Comparison of ENCODE assay signal across 19 cellular contexts in genomic region chr10:57628592-57629284, GRCh38.
A peak's percentile ranks its signal among the peaks of the same experiment; 100 is the strongest.
DNase-seq lines count a peak whose midpoint lies in the region; ATAC-seq and TF ChIP-seq lines count a peak whose summit lies in the region.
"Had no signal": no experiment of that assay in that cellular context is flagged by ENCODE, and none has a peak within 500 bp of the region (broad histone marks: within the 10 kb centered on the region; RNA-seq: fewer than 3 reads in every experiment).

No MANE protein-coding gene starts in this region.

- H3K27ac ChIP-seq in coronary artery: no peak overlapping the region
- H3K27ac ChIP-seq: SJSA1, spleen, VCaP had no signal

- H3K27ac Mint-ChIP-seq in nephron (peak overlapping the region; percentile 37 to 89 (median 66)), T-cell (no peak overlapping the region)
- H3K27ac Mint-ChIP-seq: activated naive CD8-positive, alpha-beta T cell; HFFc6 had no signal

- H3K36me3 Mint-ChIP-seq in nephron (ENCODE audit: low read depth) (no peaks in the 10 kb centered on the region), T-cell (no peaks in the 10 kb centered on the region)
- H3K36me3 Mint-ChIP-seq: activated naive CD8-positive, alpha-beta T cell had no signal

- TF ChIP-seq CTCF in nephron (IDR thresholded peaks at IDR 0.05; ENCODE audit: unreplicated experiment in 3 of 3) (no peak), coronary artery (IDR thresholded peaks at IDR 0.05) (no peak)

- intact Hi-C loops in posterior cingulate gyrus (cut with DNase I): no loop called here

- CTCF ChIA-PET in T-cell (lab: Charles Lee): no interaction called here

- H3K27me3 Mint-ChIP-seq in nephron (ENCODE audit: low read depth) (no peaks in the 10 kb centered on the region), T-cell (no peaks in the 10 kb centered on the region)
- H3K27me3 Mint-ChIP-seq: activated naive CD8-positive, alpha-beta T cell had no signal

- H3K4me3 Mint-ChIP-seq in nephron: no peak overlapping the region
- no peak overlapping the region for H3K4me3 Mint-ChIP-seq in T-cell
- H3K4me3 Mint-ChIP-seq: activated naive CD8-positive, alpha-beta T cell; HFFc6 had no signal

- peak; percentile 31 for DNase-seq in glomerular visceral epithelial cell (ENCODE audit: extremely low spot score)
- no peak for DNase-seq in posterior cingulate gyrus
- no peak for DNase-seq in T-cell
- no peak for DNase-seq in coronary artery (ENCODE audit: low spot score)
- DNase-seq in activated CD4-positive, alpha-beta T cell treated with anti-CD3 and anti-CD28 coated beads for 48 hours: no peak
- DNase-seq: caudate nucleus, GF-D8, HFFc6, NCI-H2081 treated with DMSO at 0.1 percent for 48 hours, nucleus accumbens, spleen, substantia nigra had no signal

- POLR2A ChIA-PET in T-cell (lab: Charles Lee): no interaction called here

- H3K4me1 Mint-ChIP-seq in nephron: no peaks in the 10 kb centered on the region
- no peaks in the 10 kb centered on the region for H3K4me1 Mint-ChIP-seq in T-cell

- H3K9me3 Mint-ChIP-seq in nephron: no peaks in the 10 kb centered on the region
- peaks cover 0 to 9% (median 9%) of the 10 kb centered on the region in 3 donors for H3K9me3 Mint-ChIP-seq in T-cell
- H3K9me3 Mint-ChIP-seq: HFFc6 had no signal

- ATAC-seq in GM18907 (IDR thresholded peaks at IDR 0.05; ENCODE audit: unreplicated experiment) (peak; percentile 62), HG03457 (IDR thresholded peaks at IDR 0.05; ENCODE audit: unreplicated experiment) (peak; percentile 67), T-cell (replicated peaks in 1 of 4) (no peak)

- H3K4me3 ChIP-seq in coronary artery: no peak overlapping the region
- H3K4me3 ChIP-seq: lung, SJSA1, spleen had no signal

Comparison
In these comparisons a context has a peak if more than half of its experiments do, and no peak if none do; other contexts are left out.
1. ATAC-seq: peak in GM18907 (single experiment) and HG03457 (single experiment); none in T-cell (0 of 4).
2. H3K27ac Mint-ChIP-seq: peak in nephron (3 of 3); none in T-cell (0 of 2).